In the genomic region with DNA sequence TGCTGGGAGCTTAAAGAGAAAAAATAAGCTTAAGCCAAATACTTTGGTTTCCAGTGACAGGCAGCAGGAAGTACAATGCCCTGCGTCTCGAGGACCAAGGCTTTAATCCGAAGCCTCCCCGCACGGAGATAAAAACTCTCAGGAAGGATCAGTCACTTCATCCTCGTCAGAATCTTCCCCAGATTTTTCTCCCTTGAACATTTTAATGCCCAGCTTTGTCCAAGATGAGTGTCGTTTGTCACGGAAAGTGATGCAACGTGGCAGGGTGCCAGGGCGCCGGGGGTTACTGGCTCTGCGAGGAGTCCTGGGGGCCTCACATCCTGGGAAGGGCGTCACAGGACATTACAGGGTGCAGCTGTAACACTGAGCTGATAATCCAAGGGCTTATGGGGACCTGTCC, we compare ENCODE assay signal across 10 cellular contexts. TPM values are rescaled to one million over a fixed set of nuclear protein-coding genes. Genes with fewer than 3 reads are reported as not detected.
A peak's percentile ranks its signal among the peaks of the same experiment; 100 is the strongest.
DNase-seq lines count a peak whose midpoint lies in the region; ATAC-seq lines count a peak whose summit lies in the region.
"Had no signal": no experiment of that assay in that cellular context is flagged by ENCODE, and none has a peak within 500 bp of the region (broad histone marks: within the 10 kb centered on the region; RNA-seq: fewer than 3 reads in every experiment).

No MANE protein-coding gene starts in this region.

- no peak overlapping the region for H3K27ac Mint-ChIP-seq in activated T-helper 1 cell treated with anti-CD3 and anti-CD28 coated beads, Interleukin-12 subunit alpha, Interleukin-12 subunit beta, Interleukin-2, Interleukin-4 antibody, amounts not matched to agents 30 ng/mL and 10 ng/mL and 1 ng/mL, durations not matched to agents 14 hours and 24 hours and 36 hours
- H3K27ac Mint-ChIP-seq: T-helper 1 cell treated with Interleukin-12 subunit alpha and Interleukin-12 subunit beta and Interleukin-4 antibody, amounts not matched to agents 30 μg/mL and 1 μg/mL, for 36 hours had no signal

- DNase-seq in SIG-M5 treated with dmso at 0.1 percent for 504 hours (lab: John Stamatoyannopoulos, UW; ENCODE audit: unreplicated experiment): peak; percentile 41
- DNase-seq in SIG-M5 (lab: John Stamatoyannopoulos, UW): no peak
- peak; percentile 79 to 88 for DNase-seq in NCI-H524 (lab: John Stamatoyannopoulos, UW)
- DNase-seq in fibroblast of gingiva (ENCODE audit: low read depth): peak; percentile 72
- peak; percentile 38 for DNase-seq in skeletal muscle cell (ENCODE audit: low read depth)
- no peak for DNase-seq in activated T-helper 1 cell treated with anti-CD3 and anti-CD28 coated beads, Interleukin-12 subunit alpha, Interleukin-12 subunit beta, Interleukin-2, Interleukin-4 antibody, amounts not matched to agents 30 ng/mL and 10 ng/mL and 1 ng/mL, durations not matched to agents 14 hours and 24 hours and 36 hours (ENCODE audit: low spot score)
- no peak for DNase-seq in NCI-H2196 (lab: John Stamatoyannopoulos, UW; ENCODE audit: unreplicated experiment)

- peaks cover 22% of the 10 kb centered on the region for H3K4me1 Mint-ChIP-seq in activated T-helper 1 cell treated with anti-CD3 and anti-CD28 coated beads, Interleukin-12 subunit alpha, Interleukin-12 subunit beta, Interleukin-2, Interleukin-4 antibody, amounts not matched to agents 30 ng/mL and 10 ng/mL and 1 ng/mL, durations not matched to agents 14 hours and 24 hours and 36 hours (ENCODE audit: low read depth)

- intact Hi-C loops in activated T-helper 1 cell treated with anti-CD3 and anti-CD28 coated beads, Interleukin-12 subunit alpha, Interleukin-12 subunit beta, Interleukin-2, Interleukin-4 antibody, amounts not matched to agents 30 ng/mL and 10 ng/mL and 1 ng/mL, durations not matched to agents 14 hours and 24 hours and 36 hours (cut with micrococcal nuclease): no loop called here

- peaks cover 25% of the 10 kb centered on the region for H3K27me3 Mint-ChIP-seq in activated T-helper 1 cell treated with anti-CD3 and anti-CD28 coated beads, Interleukin-12 subunit alpha, Interleukin-12 subunit beta, Interleukin-2, Interleukin-4 antibody, amounts not matched to agents 30 ng/mL and 10 ng/mL and 1 ng/mL, durations not matched to agents 14 hours and 24 hours and 36 hours (ENCODE audit: insufficient read depth)

- no peak for ATAC-seq in GM19035 (IDR thresholded peaks at IDR 0.05; ENCODE audit: unreplicated experiment)
- ATAC-seq: stimulated activated memory B cell treated with anti-CD40 and anti-IgM and Interleukin-4, amounts not matched to agents 10 μg/mL and 1 μg/mL and 100 μg/mL, for 72 hours had no signal

- H3K36me3 Mint-ChIP-seq in activated T-helper 1 cell treated with anti-CD3 and anti-CD28 coated beads, Interleukin-12 subunit alpha, Interleukin-12 subunit beta, Interleukin-2, Interleukin-4 antibody, amounts not matched to agents 30 ng/mL and 10 ng/mL and 1 ng/mL, durations not matched to agents 14 hours and 24 hours and 36 hours (ENCODE audit: low read depth): no peaks in the 10 kb centered on the region

- H3K4me3 ChIP-seq in skeletal muscle cell (ENCODE audit: low read depth, low read length): no peak overlapping the region

- no peaks in the 10 kb centered on the region for H3K9me3 Mint-ChIP-seq in activated T-helper 1 cell treated with anti-CD3 and anti-CD28 coated beads, Interleukin-12 subunit alpha, Interleukin-12 subunit beta, Interleukin-2, Interleukin-4 antibody, amounts not matched to agents 30 ng/mL and 10 ng/mL and 1 ng/mL, durations not matched to agents 14 hours and 24 hours and 36 hours
- H3K9me3 Mint-ChIP-seq: T-helper 1 cell treated with Interleukin-12 subunit alpha and Interleukin-12 subunit beta and Interleukin-4 antibody, amounts not matched to agents 30 μg/mL and 1 μg/mL, for 36 hours had no signal

- no peak overlapping the region for H3K4me3 Mint-ChIP-seq in activated T-helper 1 cell treated with anti-CD3 and anti-CD28 coated beads, Interleukin-12 subunit alpha, Interleukin-12 subunit beta, Interleukin-2, Interleukin-4 antibody, amounts not matched to agents 30 ng/mL and 10 ng/mL and 1 ng/mL, durations not matched to agents 14 hours and 24 hours and 36 hours
- H3K4me3 Mint-ChIP-seq: stimulated activated memory B cell treated with anti-CD40 and anti-IgM and Interleukin-4, amounts not matched to agents 10 μg/mL and 1 μg/mL and 100 μg/mL, for 72 hours; T-helper 1 cell treated with Interleukin-12 subunit alpha and Interleukin-12 subunit beta and Interleukin-4 antibody, amounts not matched to agents 30 μg/mL and 1 μg/mL, for 36 hours had no signal

RNA-seq across cellular contexts. Expression of gene PCBP3, which starts 25.2 kb away (rescaled TPM):
- 8.2 and 10.7 TPM in 2 replicates for total RNA-seq in activated T-helper 1 cell treated with anti-CD3 and anti-CD28 coated beads, Interleukin-12 subunit alpha, Interleukin-12 subunit beta, Interleukin-2, Interleukin-4 antibody, amounts not matched to agents 30 ng/mL and 10 ng/mL and 1 ng/mL, durations not matched to agents 14 hours and 24 hours and 36 hours

Comparison
In these comparisons a context has a peak if more than half of its experiments do, and no peak if none do; other contexts are left out.
1. DNase-seq: peak in SIG-M5 treated with dmso at 0.1 percent for 504 hours (single experiment), NCI-H524 (2 of 2), fibroblast of gingiva (single experiment) and skeletal muscle cell (single experiment); none in SIG-M5 (single experiment), activated T-helper 1 cell treated with anti-CD3 and anti-CD28 coated beads, Interleukin-12 subunit alpha, Interleukin-12 subunit beta, Interleukin-2, Interleukin-4 antibody, amounts not matched to agents 30 ng/mL and 10 ng/mL and 1 ng/mL, durations not matched to agents 14 hours and 24 hours and 36 hours (single experiment) and NCI-H2196 (single experiment).